In the genomic region with DNA sequence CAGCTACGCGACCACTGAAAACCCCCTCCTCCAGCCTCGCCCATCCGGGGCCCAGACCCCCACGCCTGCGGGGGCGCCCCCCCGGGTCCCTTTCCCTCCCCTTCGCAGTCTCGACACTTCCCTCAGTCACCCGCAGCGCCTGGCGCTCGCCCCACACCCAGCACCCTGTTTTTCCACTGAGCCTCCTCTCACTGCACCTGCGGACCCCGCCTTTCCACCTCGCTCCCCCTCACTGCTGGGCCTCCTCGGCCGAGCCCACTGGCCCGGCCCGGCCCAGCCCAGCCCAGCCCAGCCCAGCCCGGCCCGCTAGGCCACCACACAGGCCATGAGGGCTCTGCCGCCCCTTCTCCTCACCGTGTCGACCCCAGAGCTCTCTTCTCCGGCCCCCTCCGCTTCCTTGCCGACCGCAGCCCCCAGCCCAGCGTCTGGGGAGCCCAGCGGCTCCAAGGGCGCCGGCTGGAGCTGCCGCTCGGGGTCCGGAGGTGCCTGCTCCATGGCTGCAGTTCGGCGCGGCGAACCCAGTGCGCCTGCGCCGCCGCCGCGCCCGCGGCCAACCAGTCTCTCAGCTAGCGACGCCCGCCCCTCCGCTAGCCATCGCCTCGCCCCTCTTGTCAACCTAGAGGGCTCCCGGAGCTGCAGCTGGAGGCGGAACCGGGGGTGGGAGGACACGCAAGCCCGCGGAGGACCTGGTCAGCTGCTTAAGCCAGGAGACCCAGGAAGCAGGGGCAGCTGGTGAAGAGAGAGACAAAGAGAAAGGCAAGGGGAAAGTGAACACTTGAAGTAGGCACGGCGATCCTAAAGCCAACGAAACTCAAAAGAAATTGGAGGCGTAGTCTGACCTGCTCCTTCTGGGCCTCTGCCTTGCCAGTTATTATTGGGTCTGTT, we compare ENCODE assay signal across 1 cellular context.
TF ChIP-seq lines count a peak whose summit lies in the region.

A gene (minus strand): TSS at position 525 of the 885 bp plus-strand sequence. CDS start 30 bp downstream, at position 495.

TF ChIP-seq in K562, 482 proteins besides CTCF, POLR2A, EP300 and RAD21 (continued from another document):
- TF ChIP-seq, protein P1, sequence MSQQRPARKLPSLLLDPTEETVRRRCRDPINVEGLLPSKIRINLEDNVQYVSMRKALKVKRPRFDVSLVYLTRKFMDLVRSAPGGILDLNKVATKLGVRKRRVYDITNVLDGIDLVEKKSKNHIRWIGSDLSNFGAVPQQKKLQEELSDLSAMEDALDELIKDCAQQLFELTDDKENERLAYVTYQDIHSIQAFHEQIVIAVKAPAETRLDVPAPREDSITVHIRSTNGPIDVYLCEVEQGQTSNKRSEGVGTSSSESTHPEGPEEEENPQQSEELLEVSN (IDR thresholded peaks at IDR 0.05; ENCODE audit: borderline replicate concordance in 1 of 2, extremely low read depth in 1 of 2, insufficient read depth in 1 of 2, insufficient read length in 1 of 2, low read depth in 1 of 2, low read length in 1 of 2, poor library complexity in 1 of 2, severe bottlenecking in 1 of 2) = peak; percentile 20 to 50
- TF ChIP-seq EP400 (IDR thresholded peaks at IDR 0.05) (peak; percentile 36; the same call in 1 of the 2 replicates), POLR2H (tag; IDR thresholded peaks at IDR 0.05; ENCODE audit: low read depth) (peak; percentile 45; the same call in 1 of the 2 replicates), KDM5B (IDR thresholded peaks at IDR 0.05; ENCODE audit: insufficient replicate concordance, low read depth, low read length) (peak; percentile 61), SMAD4 (CRISPR knock-in tag; conservative IDR thresholded peaks at IDR 0.05) (no peak), MAZ (CRISPR knock-in tag; conservative IDR thresholded peaks at IDR 0.05 in 1 of 2, IDR thresholded peaks at IDR 0.05 in 1 of 2) (peak in 1 of 2 experiments; percentile 31; a peak in 1 of 4 replicates), RUNX1 (IDR thresholded peaks at IDR 0.05; ENCODE audit: low read depth) (no peak), RFX1 (IDR thresholded peaks at IDR 0.05) (no peak), ARID1B (IDR thresholded peaks at IDR 0.05) (no peak), ZNF561 (CRISPR knock-in tag; conservative IDR thresholded peaks at IDR 0.05) (no peak), RBBP5 (IDR thresholded peaks at IDR 0.05; ENCODE audit: borderline replicate concordance, insufficient read depth, low read length, poor library complexity, severe bottlenecking) (peak; percentile 75), BRD4 (IDR thresholded peaks at IDR 0.05) (no peak), MYC (IDR thresholded peaks at IDR 0.05; ENCODE audit: low read depth, low read length) (0 out of 2 replicates have a peak, but pooled peaks have one; percentile 24), MYC (CRISPR knock-in tag; IDR thresholded peaks at IDR 0.05; ENCODE audit: borderline replicate concordance, low read depth) (no peak), WHSC1 (IDR thresholded peaks at IDR 0.05; ENCODE audit: low read length) (no peak), CXXC5 (CRISPR knock-in tag; IDR thresholded peaks at IDR 0.05) (peak; percentile 62; the same call in 1 of the 2 replicates), TAF1 (IDR thresholded peaks at IDR 0.05; ENCODE audit: control insufficient read depth, extremely low read depth, insufficient read depth, low read length, severe bottlenecking) (peak; percentile 28), ZNF239 (CRISPR knock-in tag; IDR thresholded peaks at IDR 0.05) (no peak), ZNF24 (IDR thresholded peaks at IDR 0.05) (no peak), PPARD (CRISPR knock-in tag; IDR thresholded peaks at IDR 0.05) (no peak), DACH1 (IDR thresholded peaks at IDR 0.05; ENCODE audit: partially characterized antibody) (peak; percentile 60), SAFB2 (IDR thresholded peaks at IDR 0.05; ENCODE audit: borderline replicate concordance, low read depth, low read length, severe bottlenecking) (no peak), CBFB (CRISPR knock-in tag; IDR thresholded peaks at IDR 0.05) (no peak), TAF9B (IDR thresholded peaks at IDR 0.05; ENCODE audit: partially characterized antibody) (peak; percentile 60), SUPT5H (IDR thresholded peaks at IDR 0.05) (peak; percentile 69), ERF (CRISPR knock-in tag; IDR thresholded peaks at IDR 0.05) (no peak), PHF20 (IDR thresholded peaks at IDR 0.05; ENCODE audit: partially characterized antibody) (peak; percentile 34), ELF1 (tag; IDR thresholded peaks at IDR 0.05) (0 out of 2 replicates have a peak, but pooled peaks have one; percentile 43), KAT8 (IDR thresholded peaks at IDR 0.05; ENCODE audit: low read depth) (no peak), ZBTB7A (IDR thresholded peaks at IDR 0.05; ENCODE audit: borderline replicate concordance, control insufficient read depth, low read depth, low read length) (peak; percentile 77; the same call in 1 of the 2 replicates), MEIS2 (IDR thresholded peaks at IDR 0.05; ENCODE audit: partially characterized antibody) (peak; percentile 70), PCBP1 (IDR thresholded peaks at IDR 0.05; ENCODE audit: low read depth, low read length, poor library complexity, severe bottlenecking) (peak; percentile 31), RNF2 (IDR thresholded peaks at IDR 0.05) (no peak), C11orf30 (IDR thresholded peaks at IDR 0.05; ENCODE audit: low read depth) (no peak), CCNT2 (IDR thresholded peaks at IDR 0.05; ENCODE audit: borderline replicate concordance, extremely low read depth, insufficient read length, low read depth, low read length) (peak; percentile 49)
- TF ChIP-seq, protein P2, sequence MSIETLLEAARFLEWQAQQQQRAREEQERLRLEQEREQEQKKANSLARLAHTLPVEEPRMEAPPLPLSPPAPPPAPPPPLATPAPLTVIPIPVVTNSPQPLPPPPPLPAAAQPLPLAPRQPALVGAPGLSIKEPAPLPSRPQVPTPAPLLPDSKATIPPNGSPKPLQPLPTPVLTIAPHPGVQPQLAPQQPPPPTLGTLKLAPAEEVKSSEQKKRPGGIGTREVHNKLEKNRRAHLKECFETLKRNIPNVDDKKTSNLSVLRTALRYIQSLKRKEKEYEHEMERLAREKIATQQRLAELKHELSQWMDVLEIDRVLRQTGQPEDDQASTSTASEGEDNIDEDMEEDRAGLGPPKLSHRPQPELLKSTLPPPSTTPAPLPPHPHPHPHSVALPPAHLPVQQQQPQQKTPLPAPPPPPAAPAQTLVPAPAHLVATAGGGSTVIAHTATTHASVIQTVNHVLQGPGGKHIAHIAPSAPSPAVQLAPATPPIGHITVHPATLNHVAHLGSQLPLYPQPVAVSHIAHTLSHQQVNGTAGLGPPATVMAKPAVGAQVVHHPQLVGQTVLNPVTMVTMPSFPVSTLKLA (conservative IDR thresholded peaks at IDR 0.05) = peak in 1 of 2 experiments; percentile 58; a peak in 2 of 4 replicates
- TF ChIP-seq, protein P3, sequence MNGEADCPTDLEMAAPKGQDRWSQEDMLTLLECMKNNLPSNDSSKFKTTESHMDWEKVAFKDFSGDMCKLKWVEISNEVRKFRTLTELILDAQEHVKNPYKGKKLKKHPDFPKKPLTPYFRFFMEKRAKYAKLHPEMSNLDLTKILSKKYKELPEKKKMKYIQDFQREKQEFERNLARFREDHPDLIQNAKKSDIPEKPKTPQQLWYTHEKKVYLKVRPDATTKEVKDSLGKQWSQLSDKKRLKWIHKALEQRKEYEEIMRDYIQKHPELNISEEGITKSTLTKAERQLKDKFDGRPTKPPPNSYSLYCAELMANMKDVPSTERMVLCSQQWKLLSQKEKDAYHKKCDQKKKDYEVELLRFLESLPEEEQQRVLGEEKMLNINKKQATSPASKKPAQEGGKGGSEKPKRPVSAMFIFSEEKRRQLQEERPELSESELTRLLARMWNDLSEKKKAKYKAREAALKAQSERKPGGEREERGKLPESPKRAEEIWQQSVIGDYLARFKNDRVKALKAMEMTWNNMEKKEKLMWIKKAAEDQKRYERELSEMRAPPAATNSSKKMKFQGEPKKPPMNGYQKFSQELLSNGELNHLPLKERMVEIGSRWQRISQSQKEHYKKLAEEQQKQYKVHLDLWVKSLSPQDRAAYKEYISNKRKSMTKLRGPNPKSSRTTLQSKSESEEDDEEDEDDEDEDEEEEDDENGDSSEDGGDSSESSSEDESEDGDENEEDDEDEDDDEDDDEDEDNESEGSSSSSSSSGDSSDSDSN (IDR thresholded peaks at IDR 0.05; ENCODE audit: borderline replicate concordance in 1 of 2, low read depth in 2 of 2, low read length in 2 of 2) = peak in 1 of 2 experiments; percentile 78; a peak in 1 of 4 replicates
- TF ChIP-seq, protein P4, sequence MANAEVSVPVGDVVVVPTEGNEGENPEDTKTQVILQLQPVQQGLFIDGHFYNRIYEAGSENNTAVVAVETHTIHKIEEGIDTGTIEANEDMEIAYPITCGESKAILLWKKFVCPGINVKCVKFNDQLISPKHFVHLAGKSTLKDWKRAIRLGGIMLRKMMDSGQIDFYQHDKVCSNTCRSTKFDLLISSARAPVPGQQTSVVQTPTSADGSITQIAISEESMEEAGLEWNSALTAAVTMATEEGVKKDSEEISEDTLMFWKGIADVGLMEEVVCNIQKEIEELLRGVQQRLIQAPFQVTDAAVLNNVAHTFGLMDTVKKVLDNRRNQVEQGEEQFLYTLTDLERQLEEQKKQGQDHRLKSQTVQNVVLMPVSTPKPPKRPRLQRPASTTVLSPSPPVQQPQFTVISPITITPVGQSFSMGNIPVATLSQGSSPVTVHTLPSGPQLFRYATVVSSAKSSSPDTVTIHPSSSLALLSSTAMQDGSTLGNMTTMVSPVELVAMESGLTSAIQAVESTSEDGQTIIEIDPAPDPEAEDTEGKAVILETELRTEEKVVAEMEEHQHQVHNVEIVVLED (CRISPR knock-in tag; IDR thresholded peaks at IDR 0.05) = no peak
- TF ChIP-seq, protein P5, sequence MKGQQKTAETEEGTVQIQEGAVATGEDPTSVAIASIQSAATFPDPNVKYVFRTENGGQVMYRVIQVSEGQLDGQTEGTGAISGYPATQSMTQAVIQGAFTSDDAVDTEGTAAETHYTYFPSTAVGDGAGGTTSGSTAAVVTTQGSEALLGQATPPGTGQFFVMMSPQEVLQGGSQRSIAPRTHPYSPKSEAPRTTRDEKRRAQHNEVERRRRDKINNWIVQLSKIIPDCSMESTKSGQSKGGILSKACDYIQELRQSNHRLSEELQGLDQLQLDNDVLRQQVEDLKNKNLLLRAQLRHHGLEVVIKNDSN (CRISPR knock-in tag; IDR thresholded peaks at IDR 0.05) = no peak
